Comparison of ENCODE assay signal across 17 cellular contexts in the genomic region with DNA sequence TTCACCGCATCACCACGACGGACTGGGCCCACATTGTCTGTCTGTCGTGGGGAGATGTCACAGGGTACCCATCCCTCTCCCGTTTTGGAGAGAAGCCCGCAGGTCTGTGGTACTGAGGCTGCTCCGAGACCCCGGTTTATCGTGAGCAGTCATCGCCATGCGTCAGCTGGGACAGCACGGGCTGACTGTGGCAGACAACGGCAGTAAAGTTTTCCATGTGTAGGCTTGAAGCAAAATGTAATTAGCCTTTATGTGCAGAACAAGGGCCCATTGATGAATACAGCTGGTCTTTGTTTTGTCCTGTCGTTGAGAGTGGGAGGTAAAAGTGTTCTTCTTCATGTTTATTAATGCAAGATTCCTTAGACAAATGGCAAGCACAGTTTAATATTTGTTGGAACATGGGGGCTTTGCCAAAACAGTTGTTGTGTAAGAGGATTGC.
DNase-seq lines count a peak whose midpoint lies in the region; ATAC-seq and TF ChIP-seq lines count a peak whose summit lies in the region.
"Had no signal": no experiment of that assay in that cellular context is flagged by ENCODE, and none has a peak within 500 bp of the region (broad histone marks: within the 10 kb centered on the region; RNA-seq: fewer than 3 reads in every experiment).

No MANE protein-coding gene starts in this region.

- WGBS in ovary, 3 donors: 27 to 40% (median 34%) methylated on average over 14 of the region's 14 CpGs

- POLR2A ChIA-PET in BJ (lab: Charles Lee): interaction anchor here (1.5 kb wide), 1 partner anchor 237 kb away, joined by 3 read pairs; no protein-coding TSS in a partner anchor
- POLR2A ChIA-PET in activated CD4-positive, alpha-beta T cell treated with anti-CD3 and anti-CD28 coated beads for 36 hours (lab: Charles Lee): no interaction called here

- no peaks in the 10 kb centered on the region for H3K9me3 Mint-ChIP-seq in activated CD4-positive, alpha-beta T cell treated with anti-CD3 and anti-CD28 coated beads for 36 hours (ENCODE audit: low read depth)
- no peaks in the 10 kb centered on the region for H3K9me3 Mint-ChIP-seq in activated T-cell treated with anti-CD3 and anti-CD28 coated beads, Interleukin-2, amount 50 U/mL, for 24 hours
- H3K9me3 Mint-ChIP-seq: activated T-helper 17 cell treated with anti-CD3 and anti-CD28 coated beads, Interleukin-2, amount 50 U/mL, for 72 hours had no signal

- peak; percentile 12 to 58 for ATAC-seq in left cardiac atrium
- ATAC-seq in HG02623 (IDR thresholded peaks at IDR 0.05; ENCODE audit: unreplicated experiment): no peak
- no peak for ATAC-seq in activated CD4-positive, alpha-beta T cell treated with anti-CD3 and anti-CD28 coated beads for 36 hours
- ATAC-seq in HG02610 (IDR thresholded peaks at IDR 0.05; ENCODE audit: unreplicated experiment): no peak
- ATAC-seq: activated CD8-positive, alpha-beta T cell treated with anti-CD3 and anti-CD28 coated beads, Interleukin-2, amount 10 ng/mL, durations not matched to agents 7 days and 5 days; activated T-helper 17 cell treated with anti-CD3 and anti-CD28 coated beads, Interleukin-2, amount 50 U/mL, for 72 hours; foreskin keratinocyte had no signal

- TF ChIP-seq EP300 in ovary (IDR thresholded peaks at IDR 0.05): no peak

- DNase-seq in BJ (ENCODE audit: low read depth) (peak; percentile 5), left cardiac atrium (no peak), ovary (peak in 3 of 5 donors; percentile 21 to 44 (median 31))
- no peak for DNase-seq in activated CD4-positive, alpha-beta T cell treated with anti-CD3 and anti-CD28 coated beads for 36 hours
- DNase-seq in activated T-cell treated with anti-CD3 and anti-CD28 coated beads, Interleukin-2, amount 50 U/mL, for 24 hours: no peak
- DNase-seq: activated CD8-positive, alpha-beta T cell treated with anti-CD3 and anti-CD28 coated beads, Interleukin-2, amount 10 ng/mL, durations not matched to agents 7 days and 5 days; Calu3; foreskin keratinocyte; MV-4-11; NCI-H2171 treated with DMSO at 0.1 percent for 48 hours; stimulated activated CD4-positive, alpha-beta T cell treated with anti-CD3 and anti-CD28 coated beads, Interleukin-4, amount 100 ng/mL, for 24 hours had no signal

- no peak overlapping the region for H3K27ac Mint-ChIP-seq in activated CD4-positive, alpha-beta T cell treated with anti-CD3 and anti-CD28 coated beads for 36 hours
- H3K27ac Mint-ChIP-seq in activated T-cell treated with anti-CD3 and anti-CD28 coated beads, Interleukin-2, amount 50 U/mL, for 24 hours: no peak overlapping the region
- H3K27ac Mint-ChIP-seq: activated CD8-positive, alpha-beta T cell treated with anti-CD3 and anti-CD28 coated beads, Interleukin-2, amount 10 ng/mL, durations not matched to agents 7 days and 5 days; activated T-helper 17 cell treated with anti-CD3 and anti-CD28 coated beads, Interleukin-2, amount 50 U/mL, for 72 hours had no signal

- H3K9me3 ChIP-seq in ovary: no peaks in the 10 kb centered on the region
- H3K9me3 ChIP-seq: ascending aorta had no signal

- H3K27ac ChIP-seq in angular gyrus (ENCODE audit: low read depth, low read length): peak overlapping the region; percentile 92
- H3K27ac ChIP-seq in ovary: peak overlapping the region in 1 of 2 donors; percentile 58
- H3K27ac ChIP-seq: ascending aorta, foreskin keratinocyte, SK-N-MC had no signal

- H3K4me1 Mint-ChIP-seq in activated CD4-positive, alpha-beta T cell treated with anti-CD3 and anti-CD28 coated beads for 36 hours: peaks cover 13% of the 10 kb centered on the region
- H3K4me1 Mint-ChIP-seq in activated T-cell treated with anti-CD3 and anti-CD28 coated beads, Interleukin-2, amount 50 U/mL, for 24 hours (ENCODE audit: low read depth): peaks cover 14% of the 10 kb centered on the region

- intact Hi-C loops in left cardiac atrium (cut with DNase I): no loop called here
- intact Hi-C loops in ovary (cut with DNase I): loop anchor here in 1 of 4 donors (10.0 kb wide), 1 partner anchor 174 kb away; no protein-coding TSS in a partner anchor
- intact Hi-C loops in activated CD4-positive, alpha-beta T cell treated with anti-CD3 and anti-CD28 coated beads for 36 hours (cut with DNase I, micrococcal nuclease): no loop called here

- no peak overlapping the region for H3K4me3 ChIP-seq in BJ (ENCODE audit: low read depth, low read length)
- no peak overlapping the region for H3K4me3 ChIP-seq in ovary
- H3K4me3 ChIP-seq: ascending aorta, SK-N-MC had no signal

- peaks cover 14% of the 10 kb centered on the region for H3K36me3 Mint-ChIP-seq in activated CD4-positive, alpha-beta T cell treated with anti-CD3 and anti-CD28 coated beads for 36 hours (ENCODE audit: low read depth)
- H3K36me3 Mint-ChIP-seq in activated T-cell treated with anti-CD3 and anti-CD28 coated beads, Interleukin-2, amount 50 U/mL, for 24 hours (ENCODE audit: low read depth): peaks cover 43% of the 10 kb centered on the region

- H3K4me1 ChIP-seq in ovary (ENCODE audit: insufficient read depth): peaks cover 18% of the 10 kb centered on the region
- H3K4me1 ChIP-seq: foreskin keratinocyte had no signal

- H3K4me3 Mint-ChIP-seq in activated CD4-positive, alpha-beta T cell treated with anti-CD3 and anti-CD28 coated beads for 36 hours: no peak overlapping the region
- no peak overlapping the region for H3K4me3 Mint-ChIP-seq in activated T-cell treated with anti-CD3 and anti-CD28 coated beads, Interleukin-2, amount 50 U/mL, for 24 hours
- H3K4me3 Mint-ChIP-seq: activated CD8-positive, alpha-beta T cell treated with anti-CD3 and anti-CD28 coated beads, Interleukin-2, amount 10 ng/mL, durations not matched to agents 7 days and 5 days; activated T-helper 17 cell treated with anti-CD3 and anti-CD28 coated beads, Interleukin-2, amount 50 U/mL, for 72 hours had no signal

- H3K27me3 Mint-ChIP-seq in activated CD4-positive, alpha-beta T cell treated with anti-CD3 and anti-CD28 coated beads for 36 hours: no peaks in the 10 kb centered on the region
- no peaks in the 10 kb centered on the region for H3K27me3 Mint-ChIP-seq in activated T-cell treated with anti-CD3 and anti-CD28 coated beads, Interleukin-2, amount 50 U/mL, for 24 hours
- H3K27me3 Mint-ChIP-seq: activated T-helper 17 cell treated with anti-CD3 and anti-CD28 coated beads, Interleukin-2, amount 50 U/mL, for 72 hours had no signal

- H3K27me3 ChIP-seq in BJ (ENCODE audit: control insufficient read depth, insufficient read depth, low read length): no peaks in the 10 kb centered on the region
- no peaks in the 10 kb centered on the region for H3K27me3 ChIP-seq in ovary
- H3K27me3 ChIP-seq: ascending aorta, foreskin keratinocyte had no signal

- peaks cover 4% of the 10 kb centered on the region for H3K36me3 ChIP-seq in BJ (ENCODE audit: control insufficient read depth, insufficient read depth, low read length)
- H3K36me3 ChIP-seq in ovary: no peaks in the 10 kb centered on the region

- TF ChIP-seq CTCF in BJ (IDR thresholded peaks at IDR 0.05; ENCODE audit: insufficient read depth, low read depth, low read length) (no peak), ovary (IDR thresholded peaks at IDR 0.05) (no peak)

- CTCF ChIA-PET in BJ (lab: Yijun Ruan, JAX): no interaction called here
- CTCF ChIA-PET in activated CD4-positive, alpha-beta T cell treated with anti-CD3 and anti-CD28 coated beads for 36 hours (lab: Charles Lee): interaction anchor here (1.0 to 1.2 kb wide), 2 partner anchors 10 to 262 kb away, joined by 3 read pairs; no protein-coding TSS in a partner anchor

- TF ChIP-seq POLR2A in ovary (IDR thresholded peaks at IDR 0.05): no peak

Comparison
In these comparisons a context has a peak if more than half of its experiments do, and no peak if none do; other contexts are left out.
1. DNase-seq: peak in BJ (single experiment) and ovary (3 of 5); none in left cardiac atrium (single experiment), activated CD4-positive, alpha-beta T cell treated with anti-CD3 and anti-CD28 coated beads for 36 hours (single experiment) and activated T-cell treated with anti-CD3 and anti-CD28 coated beads, Interleukin-2, amount 50 U/mL, for 24 hours (single experiment).
2. ATAC-seq: peak in left cardiac atrium (2 of 2); none in HG02623 (single experiment), activated CD4-positive, alpha-beta T cell treated with anti-CD3 and anti-CD28 coated beads for 36 hours (single experiment) and HG02610 (single experiment).